ENCODE assay signal across 8 cellular contexts in the genomic region with DNA sequence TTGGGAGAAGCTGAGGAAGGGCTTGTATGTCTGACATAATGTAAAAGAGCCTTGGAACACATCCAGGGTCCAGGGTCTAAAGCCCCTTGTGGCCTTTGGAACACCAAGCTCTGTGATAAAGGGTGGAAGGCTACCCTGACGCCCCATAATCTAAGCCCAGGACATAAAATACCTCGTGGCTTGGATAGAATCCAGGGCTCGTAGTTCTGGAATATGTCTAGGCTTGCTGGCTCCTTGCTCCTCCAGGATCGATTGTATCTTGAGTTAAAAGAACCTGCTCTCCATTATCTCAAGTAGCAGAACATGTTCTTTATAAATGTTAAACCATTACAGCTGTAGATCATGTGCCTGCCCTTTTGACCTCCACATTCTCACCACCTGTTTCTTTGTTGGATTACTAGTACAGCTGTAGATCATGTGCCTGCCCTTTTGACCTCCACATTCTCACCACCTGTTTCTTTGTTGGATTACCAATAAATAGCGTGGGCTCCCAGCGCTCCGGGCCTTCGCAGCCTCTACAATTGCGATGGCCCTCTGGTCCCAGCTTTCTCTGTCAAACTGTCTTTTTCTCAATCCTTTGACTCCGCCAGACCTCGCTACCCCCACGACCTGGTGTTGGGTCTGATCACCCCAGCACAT.
DNase-seq lines count a peak whose midpoint lies in the region; ATAC-seq and TF ChIP-seq lines count a peak whose summit lies in the region.
"Not testable (repeated sequence)": the region's sequence is repeated elsewhere in the genome, so short reads cannot be mapped to it uniquely, and the experiment has no call there.

No MANE protein-coding gene starts in this region.

- TF ChIP-seq EP300 in SK-N-SH (IDR thresholded peaks at IDR 0.05; ENCODE audit: borderline replicate concordance in 1 of 2, low read depth in 1 of 2, low read length in 1 of 2) = not testable (repeated sequence)

- DNase-seq in Caco-2 (peak; percentile 16 to 41), NCI-H146 (lab: John Stamatoyannopoulos, UW) (peak; percentile 42), NCI-H2227 (lab: John Stamatoyannopoulos, UW; ENCODE audit: unreplicated experiment) (peak; percentile 29), NCI-H82 treated with DMSO at 0.1 percent for 48 hours (lab: John Stamatoyannopoulos, UW; ENCODE audit: unreplicated experiment) (peak; percentile 11), cardiac muscle cell (ENCODE audit: low read depth in 1 of 2, low spot score in 1 of 2) (peak in 1 of 2 donors; percentile 91), nephron progenitor cell (peak; percentile 8)
- not testable (repeated sequence) for DNase-seq in GM23338 (ENCODE audit: low spot score); SK-N-SH

- not testable (repeated sequence) for H3K79me2 ChIP-seq in GM23338 (replicated peaks; ENCODE audit: insufficient read depth); SK-N-SH (ENCODE audit: insufficient read depth)

- H3K27me3 ChIP-seq in Caco-2 (replicated peaks; ENCODE audit: control insufficient read depth, insufficient read depth, low read length); GM23338 (ENCODE audit: insufficient read depth); SK-N-SH (ENCODE audit: insufficient read depth); cardiac muscle cell: not testable (repeated sequence)

- TF ChIP-seq CTCF in Caco-2 (IDR thresholded peaks at IDR 0.05; ENCODE audit: insufficient read depth in 1 of 2, low read depth in 1 of 2, low read length in 1 of 2, severe bottlenecking in 1 of 2, unreplicated experiment in 1 of 2); GM23338 (conservative IDR thresholded peaks at IDR 0.05; ENCODE audit: low read depth in 2 of 2); SK-N-SH (IDR thresholded peaks at IDR 0.05); cardiac muscle cell (IDR thresholded peaks at IDR 0.05; ENCODE audit: low read depth, low read length); nephron progenitor cell (IDR thresholded peaks at IDR 0.05): not testable (repeated sequence)

- not testable (repeated sequence) for H3K4me3 Mint-ChIP-seq in Caco-2 (ENCODE audit: unreplicated experiment); GM23338; nephron progenitor cell

- H3F3A ChIP-seq in GM23338 (replicated peaks; ENCODE audit: low read depth); SK-N-SH (replicated peaks; ENCODE audit: insufficient read depth): not testable (repeated sequence)

- not testable (repeated sequence) for H3K36me3 ChIP-seq in Caco-2 (ENCODE audit: control insufficient read depth, insufficient read depth, low read length); GM23338 (ENCODE audit: insufficient read depth); SK-N-SH (replicated peaks in 1 of 2; ENCODE audit: control insufficient read depth in 1 of 2, insufficient read depth in 2 of 2, low read length in 1 of 2); cardiac muscle cell

- not testable (repeated sequence) for H3K9me3 ChIP-seq in Caco-2; SK-N-SH; cardiac muscle cell (ENCODE audit: low read depth)

- H3K4me2 ChIP-seq in GM23338, SK-N-SH: not testable (repeated sequence)

- not testable (repeated sequence) for BruUV-seq in Caco-2 (replicated peaks; lab: Mats Ljungman, UMichigan)

- not testable (repeated sequence) for H3K4me1 ChIP-seq in Caco-2; GM23338 (ENCODE audit: insufficient read depth); SK-N-SH (ENCODE audit: control insufficient read depth in 1 of 2, insufficient read depth in 2 of 2, low read depth in 1 of 2, low read length in 1 of 2)
- peaks cover 30% of the 10 kb centered on the region for H3K4me1 ChIP-seq in cardiac muscle cell (ENCODE audit: low read depth)

- H3K9me2 ChIP-seq in GM23338 (ENCODE audit: insufficient read depth); SK-N-SH: not testable (repeated sequence)

- not testable (repeated sequence) for H3K27ac ChIP-seq in GM23338 (ENCODE audit: low read depth); SK-N-SH (ENCODE audit: low read depth in 2 of 2, low read length in 1 of 2)
- H3K27ac ChIP-seq in cardiac muscle cell = peak overlapping the region; percentile 97

- H3K4me3 ChIP-seq in Caco-2 (ENCODE audit: low read depth, low read length); GM23338; SK-N-SH (ENCODE audit: low read depth in 2 of 2, low read length in 1 of 2); cardiac muscle cell: not testable (repeated sequence)

- TF ChIP-seq RAD21 in SK-N-SH (IDR thresholded peaks at IDR 0.05; ENCODE audit: low read length) = not testable (repeated sequence)

- 47% methylated on average over 10 of the region's 12 CpGs for WGBS in SK-N-SH (ENCODE audit: low lambda C conversion rate)

- H3K9me3 Mint-ChIP-seq in Caco-2 (ENCODE audit: unreplicated experiment) = not testable (repeated sequence)
- H3K9me3 Mint-ChIP-seq in GM23338 (peaks cover 38% of the 10 kb centered on the region; the same call in 2 of the 3 replicates), nephron progenitor cell (peaks cover 44% of the 10 kb centered on the region)

- CTCF ChIA-PET in Caco-2 (lab: Charles Lee) = not testable (repeated sequence)
- CTCF ChIA-PET in SK-N-SH (lab: Yijun Ruan, JAX) = interaction anchor here (0.8 kb wide), 1 partner anchor 23 kb away, joined by 3 read pairs; no protein-coding TSS in a partner anchor

- H3K36me3 Mint-ChIP-seq in Caco-2 (ENCODE audit: insufficient read depth, unreplicated experiment); nephron progenitor cell (ENCODE audit: low read depth): not testable (repeated sequence)
- H3K36me3 Mint-ChIP-seq in GM23338 (ENCODE audit: low read depth) = peaks cover 28% of the 10 kb centered on the region; the same call in 2 of the 3 replicates

- H3K27ac Mint-ChIP-seq in Caco-2 (ENCODE audit: unreplicated experiment); GM23338: not testable (repeated sequence)
- H3K27ac Mint-ChIP-seq in nephron progenitor cell = peak overlapping the region; percentile 84

- H3K9ac ChIP-seq in SK-N-SH = not testable (repeated sequence)

- H3K27me3 Mint-ChIP-seq in Caco-2 (ENCODE audit: insufficient read depth, unreplicated experiment); GM23338 (ENCODE audit: insufficient read depth, low read depth, poor library complexity); nephron progenitor cell (ENCODE audit: low read depth, poor library complexity): not testable (repeated sequence)

- POLR2A ChIA-PET in Caco-2 (lab: Charles Lee); SK-N-SH (lab: Yijun Ruan, JAX): not testable (repeated sequence)

- intact Hi-C loops in Caco-2 (cut with micrococcal nuclease; ENCODE audit: unreplicated experiment) = not testable (repeated sequence)

- H2AFZ ChIP-seq in GM23338 (peak overlapping the region; percentile 20; the same call in 1 of the 2 replicates), SK-N-SH (ENCODE audit: low read depth) (0 out of 2 replicates have a peak overlapping the region, but pooled peaks have one; percentile 29)

- not testable (repeated sequence) for H3K4me1 Mint-ChIP-seq in Caco-2 (ENCODE audit: low read depth, unreplicated experiment); GM23338
- H3K4me1 Mint-ChIP-seq in nephron progenitor cell = peaks cover 18% of the 10 kb centered on the region

- not testable (repeated sequence) for H4K20me1 ChIP-seq in GM23338 (replicated peaks; ENCODE audit: insufficient read depth); SK-N-SH (ENCODE audit: insufficient read depth)

- ATAC-seq in GM23338 = not testable (repeated sequence)
